34 cellular contexts compared by ENCODE assay signal in the genomic region with DNA sequence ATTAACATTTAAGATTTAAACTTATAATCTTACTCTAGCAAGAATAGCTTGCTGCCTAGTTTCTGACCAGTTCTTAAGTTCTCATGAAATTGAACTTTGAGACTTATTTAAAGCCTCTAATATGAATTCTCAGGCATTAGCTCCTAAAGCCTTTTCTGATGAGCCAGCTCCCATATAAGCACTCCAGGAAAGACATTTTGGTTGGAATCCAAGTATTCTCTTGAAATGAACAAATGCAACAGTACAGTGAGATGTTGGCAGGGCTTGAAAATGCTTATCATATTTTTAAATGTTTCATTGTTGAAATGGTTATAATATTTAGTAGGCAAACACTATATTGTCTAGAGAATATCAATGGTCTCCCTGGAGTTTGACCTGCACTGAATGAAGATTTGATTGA.
A peak's percentile ranks its signal among the peaks of the same experiment; 100 is the strongest.
DNase-seq lines count a peak whose midpoint lies in the region; ATAC-seq and TF ChIP-seq lines count a peak whose summit lies in the region.
"Had no signal": no experiment of that assay in that cellular context is flagged by ENCODE, and none has a peak within 500 bp of the region (broad histone marks: within the 10 kb centered on the region; RNA-seq: fewer than 3 reads in every experiment).

No MANE protein-coding gene starts in this region.

- H3K4me1 ChIP-seq in left ventricle myocardium inferior (peaks cover 32% of the 10 kb centered on the region), heart right ventricle (peaks cover 0 to 34% (median 12%) of the 10 kb centered on the region in 9 donors)
- H3K4me1 ChIP-seq: parathyroid adenoma had no signal

- H3K9me3 ChIP-seq in left ventricle myocardium inferior (replicated peaks) (no peaks in the 10 kb centered on the region), heart right ventricle (no peaks in the 10 kb centered on the region)
- H3K9me3 ChIP-seq: right atrium auricular region, spleen, testis had no signal

- TF ChIP-seq CTCF in left ventricle myocardium inferior (IDR thresholded peaks at IDR 0.05; ENCODE audit: borderline replicate concordance) = no peak
- TF ChIP-seq CTCF in heart right ventricle (IDR thresholded peaks at IDR 0.05) = no peak
- TF ChIP-seq CTCF in chondrocyte (IDR thresholded peaks at IDR 0.05) = no peak
- no peak for TF ChIP-seq CTCF in glutamatergic neuron (IDR thresholded peaks at IDR 0.05; ENCODE audit: partially characterized antibody, unreplicated experiment)

- H3K36me3 ChIP-seq in left ventricle myocardium inferior = peaks cover 6% of the 10 kb centered on the region
- H3K36me3 ChIP-seq in heart right ventricle = peaks cover 0 to 16% (median 0%) of the 10 kb centered on the region in 9 donors
- H3K36me3 ChIP-seq: spleen had no signal

- no peaks in the 10 kb centered on the region for H3K9me3 Mint-ChIP-seq in chondrocyte (ENCODE audit: low read depth)
- peaks cover 22% of the 10 kb centered on the region for H3K9me3 Mint-ChIP-seq in glutamatergic neuron (ENCODE audit: unreplicated experiment)
- H3K9me3 Mint-ChIP-seq: activated T-helper 2 cell treated with anti-CD3 and anti-CD28 coated beads, Interferon-gamma antibody, Interleukin-2, Interleukin-4, amounts not matched to agents 10 μg/mL and 5 μg/mL and 100 μg/mL, durations not matched to agents 14 hours and 24 hours and 36 hours; CD4-positive, alpha-beta T cell; memory B cell; neural crest cell; stimulated activated naive CD8-positive, alpha-beta T cell treated with anti-CD3 and anti-CD28 coated beads, Interleukin-15, Interleukin-2, amounts not matched to agents 100 ng/mL and 50 ng/mL, for 24 hours had no signal

- H3K27me3 Mint-ChIP-seq in chondrocyte (ENCODE audit: low read depth) (no peaks in the 10 kb centered on the region), glutamatergic neuron (ENCODE audit: unreplicated experiment) (peaks cover 17% of the 10 kb centered on the region)
- H3K27me3 Mint-ChIP-seq: CD4-positive, alpha-beta T cell; memory B cell had no signal

- DNase-seq in left ventricle myocardium inferior (no peak), heart right ventricle (no peak), chondrocyte (ENCODE audit: low spot score) (no peak), glutamatergic neuron (no peak), iPS-NIHi11 (ENCODE audit: low spot score) (no peak)
- DNase-seq: 8988T; activated CD4-positive, alpha-beta T cell treated with anti-CD3 and anti-CD28 coated beads for 4 hours; activated CD8-positive, alpha-beta T cell treated with anti-CD3 and anti-CD28 coated beads, Interleukin-2, amount 10 ng/mL, durations not matched to agents 7 days and 5 days; activated naive CD4-positive, alpha-beta T cell treated with anti-CD3 and anti-CD28 coated beads, Interleukin-2, amount 50 U/mL, for 16 hours; anterior cingulate cortex; caudate nucleus; CD4-positive, alpha-beta T cell; dermis blood vessel endothelial cell; HCEC 1CT; NCI-H2107; NCI-H446 treated with DMSO at 0.1 percent for 48 hours; SIG-M5; spleen; stimulated activated CD4-positive, alpha-beta T cell treated with anti-CD3 and anti-CD28 coated beads, Interleukin-2, amount 100 ng/mL, for 24 hours; SW 1271; T-helper 9 cell; testis had no signal

- intact Hi-C loops in left ventricle myocardium inferior (cut with micrococcal nuclease) = no loop called here
- intact Hi-C loops in heart right ventricle (cut with DNase I) = no loop called here

- peaks cover 15% of the 10 kb centered on the region for H3K36me3 Mint-ChIP-seq in chondrocyte (ENCODE audit: low read depth)
- peaks cover 3% of the 10 kb centered on the region for H3K36me3 Mint-ChIP-seq in glutamatergic neuron (ENCODE audit: unreplicated experiment)
- H3K36me3 Mint-ChIP-seq: memory B cell had no signal

- H3K27ac ChIP-seq in left ventricle myocardium inferior (replicated peaks) = peak overlapping the region; percentile 24
- H3K27ac ChIP-seq in heart right ventricle = peak overlapping the region in 1 of 10 donors; percentile 46
- H3K27ac ChIP-seq: parathyroid adenoma, right atrium auricular region, spleen, testis, VCaP had no signal

- H3K4me3 ChIP-seq in left ventricle myocardium inferior (no peak overlapping the region), heart right ventricle (no peak overlapping the region)
- H3K4me3 ChIP-seq: right atrium auricular region, spleen, testis had no signal

- ATAC-seq in heart right ventricle (no peak), HG03520 (IDR thresholded peaks at IDR 0.05; ENCODE audit: unreplicated experiment) (no peak), GM18858 (IDR thresholded peaks at IDR 0.05; ENCODE audit: unreplicated experiment) (no peak), HG03097 (IDR thresholded peaks at IDR 0.05; ENCODE audit: low FRiP score, unreplicated experiment) (no peak)
- ATAC-seq: activated CD8-positive, alpha-beta T cell treated with anti-CD3 and anti-CD28 coated beads, Interleukin-2, amount 10 ng/mL, durations not matched to agents 7 days and 5 days; esophagus mucosa; left lobe of liver had no signal

- H3K27me3 ChIP-seq in left ventricle myocardium inferior (ENCODE audit: low read depth) = no peaks in the 10 kb centered on the region
- no peaks in the 10 kb centered on the region for H3K27me3 ChIP-seq in heart right ventricle
- H3K27me3 ChIP-seq: right atrium auricular region, spleen, testis had no signal

- H3K4me3 Mint-ChIP-seq in chondrocyte (ENCODE audit: unreplicated experiment) (no peak overlapping the region), glutamatergic neuron (ENCODE audit: unreplicated experiment) (peak overlapping the region; percentile 25)
- H3K4me3 Mint-ChIP-seq: activated CD8-positive, alpha-beta T cell treated with anti-CD3 and anti-CD28 coated beads, Interleukin-2, amount 10 ng/mL, durations not matched to agents 7 days and 5 days; CD4-positive, alpha-beta T cell; memory B cell; neural crest cell; stimulated activated naive CD8-positive, alpha-beta T cell treated with anti-CD3 and anti-CD28 coated beads, Interleukin-15, Interleukin-2, amounts not matched to agents 100 ng/mL and 50 ng/mL, for 24 hours had no signal

- H3K27ac Mint-ChIP-seq in chondrocyte (ENCODE audit: unreplicated experiment) (peak overlapping the region; percentile 72), glutamatergic neuron (ENCODE audit: unreplicated experiment) (peak overlapping the region; percentile 85)
- H3K27ac Mint-ChIP-seq: activated CD8-positive, alpha-beta T cell treated with anti-CD3 and anti-CD28 coated beads, Interleukin-2, amount 10 ng/mL, durations not matched to agents 7 days and 5 days; activated T-helper 2 cell treated with anti-CD3 and anti-CD28 coated beads, Interferon-gamma antibody, Interleukin-2, Interleukin-4, amounts not matched to agents 10 μg/mL and 5 μg/mL and 100 μg/mL, durations not matched to agents 14 hours and 24 hours and 36 hours; CD4-positive, alpha-beta T cell; memory B cell; stimulated activated naive CD8-positive, alpha-beta T cell treated with anti-CD3 and anti-CD28 coated beads, Interleukin-15, Interleukin-2, amounts not matched to agents 100 ng/mL and 50 ng/mL, for 24 hours had no signal

- H3K4me1 Mint-ChIP-seq in chondrocyte (ENCODE audit: low read depth) (peaks cover 17% of the 10 kb centered on the region), glutamatergic neuron (ENCODE audit: low read depth, unreplicated experiment) (peaks cover 52% of the 10 kb centered on the region)
- H3K4me1 Mint-ChIP-seq: memory B cell had no signal
